22 cellular contexts compared by ENCODE assay signal in genomic region chr10:3481000-3481335, GRCh38.
DNase-seq lines count a peak whose midpoint lies in the region; ATAC-seq, FAIRE-seq and TF ChIP-seq lines count a peak whose summit lies in the region.
"Had no signal": no experiment of that assay in that cellular context is flagged by ENCODE, and none has a peak within 500 bp of the region (broad histone marks: within the 10 kb centered on the region; RNA-seq: fewer than 3 reads in every experiment).

No MANE protein-coding gene starts in this region.

- no peak overlapping the region for H3K4me2 ChIP-seq in IMR-90 (ENCODE audit: low read depth, low read length)
- peak overlapping the region; percentile 23; the same call in 1 of the 2 replicates for H3K4me2 ChIP-seq in OCI-LY3 (ENCODE audit: low read length)
- no peak overlapping the region for H3K4me2 ChIP-seq in hepatocyte

- H3K23ac ChIP-seq in IMR-90 (ENCODE audit: low read depth, low read length), result no peak overlapping the region

- no peak for DNase-seq in IMR-90
- no peak for DNase-seq in hepatocyte (ENCODE audit: low spot score)
- peak; percentile 74 for DNase-seq in small intestine
- DNase-seq in naive thymus-derived CD4-positive, alpha-beta T cell, result no peak
- no peak for DNase-seq in NOMO-1 treated with DMSO at 0.1 percent for 48 hours (lab: John Stamatoyannopoulos, UW; ENCODE audit: unreplicated experiment)
- DNase-seq in ACHN, result no peak
- DNase-seq: Calu3; CD4-positive, alpha-beta T cell; CD8-positive, alpha-beta memory T cell; DMS53; DMS79 treated with DMSO at 0.1 percent for 48 hours; GF-D8; GOT3; HFFc6 had no signal

- H4K5ac ChIP-seq in IMR-90 (ENCODE audit: low read depth, low read length), result no peak overlapping the region

- peaks cover 24% of the 10 kb centered on the region for H3K9me1 ChIP-seq in IMR-90 (ENCODE audit: insufficient read depth, low read length)

- ATAC-seq in IMR-90 (ENCODE audit: low read depth), result no peak
- no peak for ATAC-seq in naive thymus-derived CD4-positive, alpha-beta T cell

- no peak for FAIRE-seq in small intestine (lab: Jason Lieb, UNC)
- FAIRE-seq: GM12891, GM18507, H54 had no signal

- no peak overlapping the region for H3K27ac Mint-ChIP-seq in naive thymus-derived CD4-positive, alpha-beta T cell
- H3K27ac Mint-ChIP-seq: B cell; CD4-positive, alpha-beta T cell; CD8-positive, alpha-beta memory T cell; HFFc6 had no signal

- H3K79me2 ChIP-seq in OCI-LY3 (ENCODE audit: low read length), result no peaks in the 10 kb centered on the region
- H3K79me2 ChIP-seq in hepatocyte, result no peaks in the 10 kb centered on the region

- H3K56ac ChIP-seq in IMR-90 (ENCODE audit: extremely low read depth, insufficient read depth, low read length), result no peak overlapping the region

- H3K27me3 Mint-ChIP-seq in naive thymus-derived CD4-positive, alpha-beta T cell, result peaks cover 4 to 23% (median 8%) of the 10 kb centered on the region in 5 donors
- H3K27me3 Mint-ChIP-seq: B cell; CD4-positive, alpha-beta T cell had no signal

- TF ChIP-seq CTCF in IMR-90 (conservative IDR thresholded peaks at IDR 0.05; ENCODE audit: low read depth, low read length) (no peak), OCI-LY3 (IDR thresholded peaks at IDR 0.05; ENCODE audit: low read depth, low read length) (no peak), hepatocyte (IDR thresholded peaks at IDR 0.05; ENCODE audit: poor library complexity) (no peak)

- H3K4me1 ChIP-seq in IMR-90 (ENCODE audit: control insufficient read depth, insufficient read depth, low read length) (peaks cover 17% of the 10 kb centered on the region), OCI-LY3 (ENCODE audit: low read length) (peaks cover 70% of the 10 kb centered on the region), hepatocyte (ENCODE audit: insufficient read depth) (peaks cover 23% of the 10 kb centered on the region), small intestine (ENCODE audit: control insufficient read depth in 2 of 2, insufficient read depth in 1 of 2, low read depth in 1 of 2, low read length in 1 of 2) (peaks cover 0 to 3% of the 10 kb centered on the region in 2 donors)
- peaks cover 0 to 13% of the 10 kb centered on the region in 2 donors for H3K4me1 ChIP-seq in naive thymus-derived CD4-positive, alpha-beta T cell (ENCODE audit: control insufficient read depth in 2 of 2, insufficient read depth in 2 of 2, low read length in 2 of 2)
- H3K4me1 ChIP-seq: HAP-1 had no signal

- H3K9me2 ChIP-seq in hepatocyte (replicated peaks; ENCODE audit: insufficient read depth), result no peaks in the 10 kb centered on the region

- CTCF ChIA-PET in IMR-90 (lab: Yijun Ruan, JAX), result no interaction called here
- CTCF ChIA-PET in naive thymus-derived CD4-positive, alpha-beta T cell (lab: Charles Lee), result no interaction called here

- 0 out of 4 replicates have a peak, but pooled peaks cover 0 to 3% of the 10 kb centered on the region in 2 experiments for H3K79me1 ChIP-seq in IMR-90 (ENCODE audit: low read depth in 1 of 2, low read length in 2 of 2)

- peaks cover 10 to 30% (median 12%) of the 10 kb centered on the region in 7 donors for H3K4me1 Mint-ChIP-seq in naive thymus-derived CD4-positive, alpha-beta T cell

- H2BK120ac ChIP-seq in IMR-90 (ENCODE audit: low read depth, low read length), result no peak overlapping the region

- dilution Hi-C loops in IMR-90 (cut with HindIII; ENCODE audit: low sequenced_read_pairs, unreplicated experiment), result no loop called here

- H2BK5ac ChIP-seq in IMR-90 (ENCODE audit: low read depth, low read length, poor library complexity, severe bottlenecking), result no peak overlapping the region

- H2BK20ac ChIP-seq in IMR-90 (ENCODE audit: low read depth, low read length), result no peak overlapping the region

- no peak overlapping the region for H4K91ac ChIP-seq in IMR-90 (ENCODE audit: insufficient read depth, low read depth, low read length)

- H4K20me1 ChIP-seq in IMR-90 (ENCODE audit: insufficient read depth, low read length), result no peaks in the 10 kb centered on the region
- H4K20me1 ChIP-seq in OCI-LY3 (ENCODE audit: insufficient read depth, low read length), result no peaks in the 10 kb centered on the region
- H4K20me1 ChIP-seq in hepatocyte (ENCODE audit: insufficient read depth, poor library complexity, severe bottlenecking), result no peaks in the 10 kb centered on the region
- H4K20me1 ChIP-seq: BLaER1 had no signal

- no peaks in the 10 kb centered on the region for H3K27me3 ChIP-seq in IMR-90 (ENCODE audit: control insufficient read depth, insufficient read depth, low read length)
- no peaks in the 10 kb centered on the region for H3K27me3 ChIP-seq in OCI-LY3 (ENCODE audit: low read depth, low read length)
- H3K27me3 ChIP-seq in hepatocyte, result no peaks in the 10 kb centered on the region
- no peaks in the 10 kb centered on the region for H3K27me3 ChIP-seq in small intestine (ENCODE audit: control insufficient read depth in 2 of 2, insufficient read depth in 2 of 2, low read length in 2 of 2)
- no peaks in the 10 kb centered on the region for H3K27me3 ChIP-seq in naive thymus-derived CD4-positive, alpha-beta T cell (ENCODE audit: control insufficient read depth in 2 of 2, insufficient read depth in 2 of 2, low read length in 2 of 2)
- H3K27me3 ChIP-seq: BLaER1 had no signal

- TF ChIP-seq RAD21 in IMR-90 (IDR thresholded peaks at IDR 0.05; ENCODE audit: low read length), result no peak

- BruUV-seq in IMR-90 (replicated peaks; lab: Mats Ljungman, UMichigan), result no TSS peak

- no peak for TF ChIP-seq POLR2A in IMR-90 (IDR thresholded peaks at IDR 0.05; ENCODE audit: low read depth, low read length)

- H3K4me3 ChIP-seq in IMR-90 (ENCODE audit: insufficient read depth, low read depth, low read length) (no peak overlapping the region), OCI-LY3 (ENCODE audit: low read length) (no peak overlapping the region), hepatocyte (no peak overlapping the region), small intestine (ENCODE audit: low read depth in 1 of 2, low read length in 2 of 2) (no peak overlapping the region)
- H3K4me3 ChIP-seq in naive thymus-derived CD4-positive, alpha-beta T cell (ENCODE audit: low read length), result no peak overlapping the region
- H3K4me3 ChIP-seq: BLaER1, HAP-1 had no signal

- H2AFZ ChIP-seq in IMR-90 (replicated peaks; ENCODE audit: low read length, poor library complexity), result no peak overlapping the region
- no peak overlapping the region for H2AFZ ChIP-seq in OCI-LY3 (ENCODE audit: low read depth, low read length)
- H2AFZ ChIP-seq in hepatocyte, result no peak overlapping the region

- no peak overlapping the region for H3K9ac ChIP-seq in IMR-90 (ENCODE audit: low read depth, low read length)
- no peak overlapping the region for H3K9ac ChIP-seq in OCI-LY3 (ENCODE audit: low read length)
- H3K9ac ChIP-seq: BLaER1 had no signal

- no peak overlapping the region for H3K4me3 Mint-ChIP-seq in naive thymus-derived CD4-positive, alpha-beta T cell
- H3K4me3 Mint-ChIP-seq: B cell; CD4-positive, alpha-beta T cell; CD8-positive, alpha-beta memory T cell had no signal

- in situ Hi-C loops in IMR-90 (cut with MboI; ENCODE audit: low sequenced_read_pairs), result no loop called here
- in situ Hi-C loops in ACHN (cut with HindIII; ENCODE audit: low pct_ligation_motif_present, low pct_unique_long_range_greater_than_20kb, low sequenced_read_pairs), result no loop called here

- H3K4ac ChIP-seq in IMR-90 (ENCODE audit: low read depth, low read length), result no peak overlapping the region

- intact Hi-C loops in IMR-90 (cut with micrococcal nuclease), result no loop called here
- intact Hi-C loops in naive thymus-derived CD4-positive, alpha-beta T cell (cut with micrococcal nuclease), result no loop called here

- POLR2A ChIA-PET in IMR-90 (lab: Charles Lee; ENCODE audit: unreplicated experiment), result no interaction called here
- POLR2A ChIA-PET in naive thymus-derived CD4-positive, alpha-beta T cell (lab: Charles Lee), result no interaction called here

- peak overlapping the region; percentile 10; the same call in 1 of the 3 replicates for H2BK15ac ChIP-seq in IMR-90 (ENCODE audit: low read depth, low read length)

- H3K27ac ChIP-seq in IMR-90 (ENCODE audit: insufficient read depth, low read length) (no peak overlapping the region), OCI-LY3 (ENCODE audit: low read length) (no peak overlapping the region), hepatocyte (peak overlapping the region; percentile 54), small intestine (ENCODE audit: low read depth in 1 of 2, low read length in 1 of 2) (no peak overlapping the region)
- no peak overlapping the region for H3K27ac ChIP-seq in naive thymus-derived CD4-positive, alpha-beta T cell (ENCODE audit: low read depth, low read length)
- H3K27ac ChIP-seq: BLaER1, C4-2B had no signal

- H3K36me3 ChIP-seq in IMR-90 (ENCODE audit: control insufficient read depth, insufficient read depth, low read length), result no peaks in the 10 kb centered on the region
- H3K36me3 ChIP-seq in OCI-LY3 (replicated peaks; ENCODE audit: low read depth, low read length), result no peaks in the 10 kb centered on the region
- H3K36me3 ChIP-seq in hepatocyte (replicated peaks; ENCODE audit: insufficient read depth, low read depth), result no peaks in the 10 kb centered on the region
- no peaks in the 10 kb centered on the region for H3K36me3 ChIP-seq in small intestine (ENCODE audit: control insufficient read depth in 2 of 2, insufficient read depth in 2 of 2, low read length in 2 of 2)
- H3K36me3 ChIP-seq in naive thymus-derived CD4-positive, alpha-beta T cell (ENCODE audit: control insufficient read depth in 2 of 3, insufficient read depth in 3 of 3, low read length in 3 of 3), result no peaks in the 10 kb centered on the region
- H3K36me3 ChIP-seq: BLaER1, HAP-1 had no signal

- no peak overlapping the region for H2AK5ac ChIP-seq in IMR-90 (ENCODE audit: low read depth, low read length)

- no peak overlapping the region for H4K8ac ChIP-seq in IMR-90 (ENCODE audit: low read depth in 2 of 2, low read length in 2 of 2)

- no peak overlapping the region for H3K18ac ChIP-seq in IMR-90 (ENCODE audit: low read depth, low read length)

- peaks cover 0 to 2% (median 0%) of the 10 kb centered on the region in 5 donors for H3K36me3 Mint-ChIP-seq in naive thymus-derived CD4-positive, alpha-beta T cell
- H3K36me3 Mint-ChIP-seq: CD8-positive, alpha-beta memory T cell had no signal

- H3K9me3 Mint-ChIP-seq in naive thymus-derived CD4-positive, alpha-beta T cell, result peaks cover 0 to 3% (median 0%) of the 10 kb centered on the region in 11 donors
- H3K9me3 Mint-ChIP-seq: CD4-positive, alpha-beta T cell; CD8-positive, alpha-beta memory T cell; HFFc6 had no signal

- no peak overlapping the region for H2AK9ac ChIP-seq in IMR-90 (replicated peaks; ENCODE audit: low read depth, low read length, poor library complexity)

- H3K14ac ChIP-seq in IMR-90 (replicated peaks; ENCODE audit: low read depth, low read length), result no peak overlapping the region

- H3K9me3 ChIP-seq in IMR-90 (ENCODE audit: control insufficient read depth, insufficient read depth, low read length), result no peaks in the 10 kb centered on the region; the same call in 1 of the 2 replicates
- H3K9me3 ChIP-seq in OCI-LY3 (ENCODE audit: insufficient read depth, low read length), result no peaks in the 10 kb centered on the region
- no peaks in the 10 kb centered on the region for H3K9me3 ChIP-seq in hepatocyte (ENCODE audit: low read depth)
- no peaks in the 10 kb centered on the region for H3K9me3 ChIP-seq in small intestine (ENCODE audit: control insufficient read depth, low read depth)
- H3K9me3 ChIP-seq in naive thymus-derived CD4-positive, alpha-beta T cell (ENCODE audit: control insufficient read depth in 2 of 3, low read length in 3 of 3), result no peaks in the 10 kb centered on the region
- H3K9me3 ChIP-seq: HAP-1 had no signal
